ENCODE assay signal across 9 cellular contexts in the genomic region with DNA sequence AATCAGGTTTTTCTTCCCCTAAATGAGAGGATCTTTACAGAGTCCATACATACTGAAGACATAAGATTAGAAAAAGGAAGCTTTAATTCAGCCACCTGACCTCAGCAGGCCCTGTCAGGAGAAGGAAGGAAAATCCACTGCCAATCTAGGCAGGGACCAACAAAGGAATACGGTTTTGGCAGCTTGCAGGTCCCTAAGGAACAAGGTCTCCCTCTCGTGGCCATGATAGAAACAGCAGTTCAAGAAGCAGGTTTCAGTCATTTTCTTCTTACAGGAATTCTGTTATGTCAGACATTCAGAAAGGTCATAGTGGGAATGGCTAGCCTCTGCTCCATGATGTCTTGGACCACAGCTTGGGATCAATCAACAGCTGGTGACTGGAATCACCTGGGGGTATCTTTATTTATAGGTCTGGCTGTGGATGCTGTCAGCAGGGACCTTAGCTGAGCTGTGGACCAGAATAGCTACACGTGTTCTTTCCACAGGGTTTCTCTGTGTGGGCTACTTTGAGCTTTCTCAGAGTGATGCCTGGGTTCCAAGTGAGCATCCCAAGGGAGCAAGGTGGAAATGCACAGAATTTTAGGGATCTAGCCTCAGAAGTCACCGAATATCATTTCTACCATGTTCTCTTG. TPM values are rescaled to one million over a fixed set of nuclear protein-coding genes. Genes with fewer than 3 reads are reported as not detected.
DNase-seq lines count a peak whose midpoint lies in the region; ATAC-seq and TF ChIP-seq lines count a peak whose summit lies in the region.
"Had no signal": no experiment of that assay in that cellular context is flagged by ENCODE, and none has a peak within 500 bp of the region (broad histone marks: within the 10 kb centered on the region; RNA-seq: fewer than 3 reads in every experiment).

No MANE protein-coding gene starts in this region.

- TF ChIP-seq CTCF in GM12873 (IDR thresholded peaks at IDR 0.05; ENCODE audit: insufficient read depth, low read depth, low read length, missing control alignments) (peak; percentile 90), sigmoid colon (IDR thresholded peaks at IDR 0.05) (peak; percentile 18 to 66 (median 56))

- DNase-seq in AG20443 (ENCODE audit: low spot score) (peak; percentile 80), NCI-H82 treated with DMSO at 0.1 percent for 48 hours (lab: John Stamatoyannopoulos, UW; ENCODE audit: unreplicated experiment) (peak; percentile 33), adipocyte (ENCODE audit: low read depth) (peak; percentile 85), left ventricle myocardium superior (no peak), sigmoid colon (no peak)

- WGBS in sigmoid colon, 2 donors: 54 to 56% methylated on average over 4 of the region's 4 CpGs

- peak; percentile 59 for ATAC-seq in HG03457 (IDR thresholded peaks at IDR 0.05; ENCODE audit: unreplicated experiment)
- ATAC-seq in left ventricle myocardium superior: peak; percentile 47
- ATAC-seq in HG03565 (IDR thresholded peaks at IDR 0.05; ENCODE audit: unreplicated experiment): no peak

- H3K36me3 ChIP-seq in adipocyte (ENCODE audit: control insufficient read depth, insufficient read depth, low read length, severe bottlenecking): no peaks in the 10 kb centered on the region
- H3K36me3 ChIP-seq in sigmoid colon: no peaks in the 10 kb centered on the region

- peaks cover 10% of the 10 kb centered on the region for H3K27me3 ChIP-seq in adipocyte (replicated peaks; ENCODE audit: control insufficient read depth, insufficient read depth, low read length)
- H3K27me3 ChIP-seq in sigmoid colon: no peaks in the 10 kb centered on the region

- H3K4me1 ChIP-seq in adipocyte (ENCODE audit: control insufficient read depth, insufficient read depth, low read length) (no peaks in the 10 kb centered on the region), sigmoid colon (no peaks in the 10 kb centered on the region)

- H3K4me3 ChIP-seq in adipocyte (ENCODE audit: low read length): no peak overlapping the region
- no peak overlapping the region for H3K4me3 ChIP-seq in sigmoid colon
- H3K4me3 ChIP-seq: skin epidermis had no signal

- no peak for TF ChIP-seq POLR2A in sigmoid colon (IDR thresholded peaks at IDR 0.05)

- intact Hi-C loops in left ventricle myocardium superior (cut with micrococcal nuclease) (no loop called here), sigmoid colon (cut with DNase I) (no loop called here)

- H3K27ac ChIP-seq in sigmoid colon: no peak overlapping the region
- H3K27ac ChIP-seq: skin epidermis had no signal

- no peak for TF ChIP-seq EP300 in sigmoid colon (IDR thresholded peaks at IDR 0.05)

- H3K9me3 ChIP-seq in adipocyte (ENCODE audit: control insufficient read depth, low read length) (peaks cover 10% of the 10 kb centered on the region), sigmoid colon (peaks cover 0 to 5% (median 2%) of the 10 kb centered on the region in 4 donors)

- H3K9ac ChIP-seq in adipocyte (ENCODE audit: low read length): no peak overlapping the region

RNA-seq across cellular contexts. Expression of gene CMSS1, which starts 9.4 kb away (rescaled TPM):
- total RNA-seq in left ventricle myocardium superior (34.5 TPM), sigmoid colon (10 to 100 TPM; 11.1 to 19.4 (median 16.6) TPM)
- 10 to 100 TPM in 1 of 3 donors, 1 to 10 TPM in 2; 6.0 to 19.2 (median 7.6) TPM for polyA plus RNA-seq in sigmoid colon

Comparison
In these comparisons a context has a peak if more than half of its experiments do, and no peak if none do; other contexts are left out.
1. DNase-seq: peak in AG20443 (single experiment), NCI-H82 treated with DMSO at 0.1 percent for 48 hours (single experiment) and adipocyte (single experiment); none in left ventricle myocardium superior (single experiment) and sigmoid colon (single experiment).